8 cellular contexts compared by ENCODE assay signal in the genomic region with DNA sequence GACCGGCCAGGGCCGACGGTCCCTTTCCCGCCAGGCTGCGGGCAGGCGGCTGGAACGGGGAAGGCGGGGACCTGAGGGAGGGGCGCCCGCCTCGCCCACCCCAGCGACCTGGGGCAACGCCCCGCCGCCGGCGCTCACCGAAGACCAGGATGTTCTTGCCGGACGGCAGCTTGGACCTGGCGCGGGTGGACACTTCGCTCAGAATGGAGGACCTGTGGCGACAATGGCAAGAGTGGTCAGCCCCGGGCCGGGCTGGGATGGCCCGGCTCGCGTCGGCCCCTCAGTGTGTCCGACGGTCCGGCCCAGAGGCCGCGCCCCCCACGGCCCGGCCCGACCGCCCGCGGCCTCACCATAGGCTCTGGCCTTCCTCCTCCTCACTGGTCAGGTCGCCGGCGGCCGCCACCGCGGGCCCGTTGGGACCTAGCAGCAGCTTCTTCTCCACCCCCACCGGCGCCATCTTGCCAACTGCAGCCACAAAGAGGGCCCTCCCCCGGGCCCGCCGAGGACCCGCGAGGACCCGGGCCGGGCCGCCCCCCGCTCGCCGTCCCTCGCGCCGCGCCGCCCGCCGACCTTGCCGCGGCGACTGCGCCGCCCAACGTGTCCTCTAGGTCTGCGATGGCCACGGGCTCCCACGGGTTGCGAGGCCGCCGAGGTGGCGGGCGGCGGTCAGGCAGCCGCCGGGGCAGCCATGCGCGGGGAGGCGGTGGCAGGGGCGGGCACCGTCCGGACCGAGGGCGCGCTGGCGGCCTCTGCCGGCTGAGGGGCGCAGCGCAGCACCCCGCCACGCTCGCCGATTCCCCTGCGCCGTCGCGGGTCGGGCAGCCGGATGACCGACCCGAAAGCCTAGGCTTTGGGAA. TPM values are rescaled to one million over a fixed set of nuclear protein-coding genes. Genes with fewer than 3 reads are reported as not detected.
DNase-seq lines count a peak whose midpoint lies in the region; ATAC-seq and TF ChIP-seq lines count a peak whose summit lies in the region.

A gene (minus strand): TSS at position 475 of the 857 bp plus-strand sequence. CDS start 18 bp downstream, at position 457.

- peak within 1 kb of the TSS; percentile 90 for H3K4me3 Mint-ChIP-seq in activated T-helper 17 cell treated with anti-CD3 and anti-CD28 coated beads, Interleukin-2, amount 50 U/mL, for 72 hours
- peak within 1 kb of the TSS; percentile 77 to 94 (median 90) for H3K4me3 Mint-ChIP-seq in naive thymus-derived CD8-positive, alpha-beta T cell

- H3K27ac Mint-ChIP-seq in activated T-helper 17 cell treated with anti-CD3 and anti-CD28 coated beads, Interleukin-2, amount 50 U/mL, for 72 hours = peak within 1 kb of the TSS; percentile 79
- peak within 1 kb of the TSS; percentile 69 to 96 (median 94) for H3K27ac Mint-ChIP-seq in naive thymus-derived CD8-positive, alpha-beta T cell

- H3K4me3 ChIP-seq in HUES48 (ENCODE audit: low read depth, low read length) (peak within 1 kb of the TSS; percentile 79), fibroblast of mammary gland (ENCODE audit: control insufficient read depth, low read depth, low read length) (peak within 1 kb of the TSS; percentile 91)

- peak within 1 kb of the TSS; percentile 87 for H3K27ac ChIP-seq in HUES48 (ENCODE audit: low read depth, low read length)

- H3K36me3 Mint-ChIP-seq in activated T-helper 17 cell treated with anti-CD3 and anti-CD28 coated beads, Interleukin-2, amount 50 U/mL, for 72 hours (ENCODE audit: low read depth) = peaks cover 43% of the 10 kb centered on the region
- H3K36me3 Mint-ChIP-seq in naive thymus-derived CD8-positive, alpha-beta T cell = peaks cover 0 to 30% (median 3%) of the 10 kb centered on the region in 3 donors

- DNase-seq in DMS114 treated with DMSO at 0.1 percent for 48 hours (lab: John Stamatoyannopoulos, UW; ENCODE audit: unreplicated experiment) (peak; percentile 62), RPMI7951 (ENCODE audit: low read depth) (peak; percentile 72), fibroblast of mammary gland (ENCODE audit: low read depth) (peak; percentile 55)
- DNase-seq in naive thymus-derived CD8-positive, alpha-beta T cell = peak; percentile 65 to 91 (median 84)
- peak; percentile 59 to 97 (median 82) for DNase-seq in stimulated activated naive CD4-positive, alpha-beta T cell (lab: John Stamatoyannopoulos, UW)

- no peaks in the 10 kb centered on the region for H3K9me3 Mint-ChIP-seq in activated T-helper 17 cell treated with anti-CD3 and anti-CD28 coated beads, Interleukin-2, amount 50 U/mL, for 72 hours
- no peaks in the 10 kb centered on the region for H3K9me3 Mint-ChIP-seq in naive thymus-derived CD8-positive, alpha-beta T cell

- no peaks in the 10 kb centered on the region for H3K27me3 ChIP-seq in HUES48 (ENCODE audit: control insufficient read depth, insufficient read depth, low read length)

- H3K4me1 ChIP-seq in HUES48 (ENCODE audit: control insufficient read depth, insufficient read depth, low read length) = peaks cover 14% of the 10 kb centered on the region

- peaks cover 41% of the 10 kb centered on the region for H3K36me3 ChIP-seq in HUES48 (ENCODE audit: control insufficient read depth, insufficient read depth, low read length)

- H3K9me3 ChIP-seq in HUES48 (ENCODE audit: control insufficient read depth, insufficient read depth, low read length) = no peaks in the 10 kb centered on the region

- peak; percentile 75 for ATAC-seq in GM21367 (IDR thresholded peaks at IDR 0.05; ENCODE audit: unreplicated experiment)
- ATAC-seq in activated T-helper 17 cell treated with anti-CD3 and anti-CD28 coated beads, Interleukin-2, amount 50 U/mL, for 72 hours (replicated peaks) = peak; percentile 91
- ATAC-seq in naive thymus-derived CD8-positive, alpha-beta T cell = peak; percentile 93 to 94

- POLR2A ChIA-PET in naive thymus-derived CD8-positive, alpha-beta T cell (lab: Charles Lee) = interaction anchor here (0.8 to 2.9 kb wide), 13 partner anchors 9 to 229 kb away, joined by 3 to 9 read pairs (median 3); a partner anchor contains a TSS

- TF ChIP-seq CTCF in fibroblast of mammary gland (conservative IDR thresholded peaks at IDR 0.05; ENCODE audit: control insufficient read depth, insufficient read depth, low read depth, low read length) = no peak

- H3K27me3 Mint-ChIP-seq in activated T-helper 17 cell treated with anti-CD3 and anti-CD28 coated beads, Interleukin-2, amount 50 U/mL, for 72 hours = peaks cover 8% of the 10 kb centered on the region
- peaks cover 2 to 8% (median 2%) of the 10 kb centered on the region in 5 donors for H3K27me3 Mint-ChIP-seq in naive thymus-derived CD8-positive, alpha-beta T cell

- H3K9ac ChIP-seq in HUES48 (ENCODE audit: low read depth, low read length) = peak within 1 kb of the TSS; percentile 96

- peaks cover 32% of the 10 kb centered on the region for H3K4me1 Mint-ChIP-seq in activated T-helper 17 cell treated with anti-CD3 and anti-CD28 coated beads, Interleukin-2, amount 50 U/mL, for 72 hours
- H3K4me1 Mint-ChIP-seq in naive thymus-derived CD8-positive, alpha-beta T cell = peaks cover 21 to 48% (median 42%) of the 10 kb centered on the region in 4 donors

RNA-seq across cellular contexts. Expression of the gene that starts here (rescaled TPM):
- total RNA-seq in RPMI7951 (2014; rRNA removed; shearing (Covaris generic)) = 60.1 and 63.3 TPM in 2 replicates
- total RNA-seq in activated T-helper 17 cell treated with anti-CD3 and anti-CD28 coated beads, Interleukin-2, amount 50 U/mL, for 72 hours = 10 to 100 TPM; 61.0 to 67.3 TPM
- 10 to 100 TPM; 89.2 to 95.2 TPM for total RNA-seq in naive thymus-derived CD8-positive, alpha-beta T cell
- polyA plus RNA-seq in naive thymus-derived CD8-positive, alpha-beta T cell = 10 to 100 TPM; 25.7 to 37.3 (median 27.3) TPM

Comparison
In these comparisons a context has a peak if more than half of its experiments do, and no peak if none do; other contexts are left out.
1. Peak in every context shown above with its lines: DNase-seq, ATAC-seq, H3K4me3 ChIP-seq and H3K27ac ChIP-seq.